Comparison of ENCODE assay signal across 21 cellular contexts in genomic region chr5:55278778-55279177, GRCh38. TPM values are rescaled to one million over a fixed set of nuclear protein-coding genes. Genes with fewer than 3 reads are reported as not detected.
DNase-seq lines count a peak whose midpoint lies in the region; ATAC-seq and TF ChIP-seq lines count a peak whose summit lies in the region.
"Had no signal": no experiment of that assay in that cellular context is flagged by ENCODE, and none has a peak within 500 bp of the region (broad histone marks: within the 10 kb centered on the region; RNA-seq: fewer than 3 reads in every experiment).

No MANE protein-coding gene starts in this region.

- no peak for ATAC-seq in naive thymus-derived CD4-positive, alpha-beta T cell
- ATAC-seq in gastrocnemius medialis, result no peak
- ATAC-seq: natural killer cell treated with Interleukin-12 subunit alpha and Interleukin-12 subunit beta and Interleukin-15 and Interleukin-18, amount 100 ng/mL, for 72 hours; Panc1; WTC11 had no signal

- peaks cover 20 to 73% (median 51%) of the 10 kb centered on the region in 5 donors for H3K36me3 Mint-ChIP-seq in naive thymus-derived CD4-positive, alpha-beta T cell

- H3K4me3 ChIP-seq in epithelial cell of proximal tubule (ENCODE audit: low read depth, low read length), result no peak overlapping the region
- H3K4me3 ChIP-seq in naive thymus-derived CD4-positive, alpha-beta T cell (ENCODE audit: low read length), result no peak overlapping the region
- no peak overlapping the region for H3K4me3 ChIP-seq in gastrocnemius medialis

- in situ Hi-C loops in gastrocnemius medialis (cut with MboI; ENCODE audit: low sequenced_read_pairs in 4 of 4), result loop anchor here in 2 of 4 donors (25.0 kb wide), 1 partner anchor 684 kb away; no protein-coding TSS in a partner anchor

- H3K27me3 Mint-ChIP-seq in naive thymus-derived CD4-positive, alpha-beta T cell, result no peaks in the 10 kb centered on the region
- H3K27me3 Mint-ChIP-seq: natural killer cell treated with Interleukin-12 subunit alpha and Interleukin-12 subunit beta and Interleukin-15 and Interleukin-18, amount 100 ng/mL, for 72 hours had no signal

- no peaks in the 10 kb centered on the region for H3K27me3 ChIP-seq in naive thymus-derived CD4-positive, alpha-beta T cell (ENCODE audit: control insufficient read depth in 2 of 2, insufficient read depth in 2 of 2, low read length in 2 of 2)
- no peaks in the 10 kb centered on the region for H3K27me3 ChIP-seq in gastrocnemius medialis

- H3K9me3 Mint-ChIP-seq in naive thymus-derived CD4-positive, alpha-beta T cell, result no peaks in the 10 kb centered on the region
- H3K9me3 Mint-ChIP-seq: activated T-helper 2 cell treated with anti-CD3 and anti-CD28 coated beads, Interferon-gamma antibody, Interleukin-2, Interleukin-4, amounts not matched to agents 10 μg/mL and 5 μg/mL and 100 μg/mL, durations not matched to agents 14 hours and 24 hours and 36 hours; CD14-positive monocyte; natural killer cell treated with Interleukin-12 subunit alpha and Interleukin-12 subunit beta and Interleukin-15 and Interleukin-18, amount 100 ng/mL, for 72 hours; WTC11 had no signal

- no peaks in the 10 kb centered on the region for H3K9me3 ChIP-seq in naive thymus-derived CD4-positive, alpha-beta T cell (ENCODE audit: control insufficient read depth in 2 of 3, low read length in 3 of 3)
- no peaks in the 10 kb centered on the region for H3K9me3 ChIP-seq in gastrocnemius medialis

- no peak for TF ChIP-seq POLR2A in gastrocnemius medialis (IDR thresholded peaks at IDR 0.05)

- no peak overlapping the region for H3K4me3 Mint-ChIP-seq in naive thymus-derived CD4-positive, alpha-beta T cell
- H3K4me3 Mint-ChIP-seq: CD14-positive monocyte; natural killer cell treated with Interleukin-12 subunit alpha and Interleukin-12 subunit beta and Interleukin-15 and Interleukin-18, amount 100 ng/mL, for 72 hours; WTC11 had no signal

- H3K27ac Mint-ChIP-seq in naive thymus-derived CD4-positive, alpha-beta T cell, result no peak overlapping the region
- H3K27ac Mint-ChIP-seq: activated T-helper 2 cell treated with anti-CD3 and anti-CD28 coated beads, Interferon-gamma antibody, Interleukin-2, Interleukin-4, amounts not matched to agents 10 μg/mL and 5 μg/mL and 100 μg/mL, durations not matched to agents 14 hours and 24 hours and 36 hours; CD14-positive monocyte; natural killer cell treated with Interleukin-12 subunit alpha and Interleukin-12 subunit beta and Interleukin-15 and Interleukin-18, amount 100 ng/mL, for 72 hours; WTC11 had no signal

- H3K27ac ChIP-seq in RWPE1 (no peak overlapping the region), gastrocnemius medialis (no peak overlapping the region)
- H3K27ac ChIP-seq in naive thymus-derived CD4-positive, alpha-beta T cell (ENCODE audit: low read depth, low read length), result no peak overlapping the region

- CTCF ChIA-PET in RWPE1 (lab: Yijun Ruan, JAX), result no interaction called here
- CTCF ChIA-PET in naive thymus-derived CD4-positive, alpha-beta T cell (lab: Charles Lee), result no interaction called here

- H3K36me3 ChIP-seq in naive thymus-derived CD4-positive, alpha-beta T cell (ENCODE audit: control insufficient read depth in 2 of 3, insufficient read depth in 3 of 3, low read length in 3 of 3), result peaks cover 9 to 69% (median 33%) of the 10 kb centered on the region in 3 experiments
- peaks cover 5 to 93% of the 10 kb centered on the region in 2 donors for H3K36me3 ChIP-seq in gastrocnemius medialis

- intact Hi-C loops in naive thymus-derived CD4-positive, alpha-beta T cell (cut with micrococcal nuclease), result loop anchor here in 1 of 2 donors (5.0 kb wide), 1 partner anchor 106 kb away; the partner anchor contains the start of gene CDC20B
- intact Hi-C loops in gastrocnemius medialis (cut with DNase I; ENCODE audit: low total_unique reads), result no loop called here

- POLR2A ChIA-PET in RWPE1 (lab: Yijun Ruan, JAX; ENCODE audit: low non-redundant PET), result no interaction called here
- POLR2A ChIA-PET in naive thymus-derived CD4-positive, alpha-beta T cell (lab: Charles Lee), result no interaction called here

- no peaks in the 10 kb centered on the region for H3K4me1 ChIP-seq in naive thymus-derived CD4-positive, alpha-beta T cell (ENCODE audit: control insufficient read depth in 2 of 2, insufficient read depth in 2 of 2, low read length in 2 of 2)
- H3K4me1 ChIP-seq in gastrocnemius medialis, result no peaks in the 10 kb centered on the region

- DNase-seq in ELR (ENCODE audit: low read depth) (peak; percentile 79), RWPE1 (ENCODE audit: low spot score) (peak; percentile 5), epithelial cell of proximal tubule (ENCODE audit: low read depth) (peak; percentile 13), renal cortical epithelial cell (ENCODE audit: low read depth) (peak; percentile 33), GF-D8 (lab: John Stamatoyannopoulos, UW) (no peak), gastrocnemius medialis (no peak)
- no peak for DNase-seq in naive thymus-derived CD4-positive, alpha-beta T cell
- DNase-seq in effector CD8-positive, alpha-beta T cell (lab: John Stamatoyannopoulos, UW), result no peak
- DNase-seq: dermis blood vessel endothelial cell, NCI-H2029, NCI-H748 treated with DMSO at 0.1 percent for 48 hours, retina, substantia nigra, SW 1271 had no signal

- TF ChIP-seq CTCF in RWPE1 (conservative IDR thresholded peaks at IDR 0.05; ENCODE audit: low read depth) (no peak), epithelial cell of proximal tubule (conservative IDR thresholded peaks at IDR 0.05; ENCODE audit: low read depth, low read length) (no peak), gastrocnemius medialis (IDR thresholded peaks at IDR 0.05 in 4 of 5, conservative IDR thresholded peaks at IDR 0.05 in 1 of 5) (no peak)

- H3K4me1 Mint-ChIP-seq in naive thymus-derived CD4-positive, alpha-beta T cell, result no peaks in the 10 kb centered on the region
- H3K4me1 Mint-ChIP-seq: CD14-positive monocyte, WTC11 had no signal

RNA-seq across cellular contexts. Expression of gene DHX29, which starts 28.7 kb away (rescaled TPM):
- total RNA-seq in epithelial cell of proximal tubule (17.1 and 22.9 TPM in 2 replicates), renal cortical epithelial cell (23.4 and 39.8 TPM in 2 replicates), gastrocnemius medialis (10 to 100 TPM; 33.1 to 44.6 (median 41.0) TPM)
- 10 to 100 TPM; 12.5 to 19.2 (median 15.9) TPM for total RNA-seq in naive thymus-derived CD4-positive, alpha-beta T cell
- polyA plus RNA-seq in naive thymus-derived CD4-positive, alpha-beta T cell, result 1 to 10 TPM; 5.8 to 9.5 TPM

RNA-seq across cellular contexts. Expression of gene MTREX, which starts 29.0 kb away (rescaled TPM):
- total RNA-seq in epithelial cell of proximal tubule (76.3 and 91.2 TPM in 2 replicates), renal cortical epithelial cell (138 and 161 TPM in 2 replicates), gastrocnemius medialis (100 to 1,000 TPM in 2 of 4 donors, 10 to 100 TPM in 2; 92.4 to 124 (median 109) TPM)
- total RNA-seq in naive thymus-derived CD4-positive, alpha-beta T cell, result 10 to 100 TPM; 64.0 to 83.7 (median 66.3) TPM
- 10 to 100 TPM; 29.6 to 35.7 TPM for polyA plus RNA-seq in naive thymus-derived CD4-positive, alpha-beta T cell

RNA-seq across cellular contexts. Expression of gene CCNO, which starts 45.4 kb away (rescaled TPM):
- total RNA-seq in epithelial cell of proximal tubule, result 1.8 and 3.0 TPM in 2 replicates
- total RNA-seq in renal cortical epithelial cell, result 2.7 and 3.3 TPM in 2 replicates
- total RNA-seq in naive thymus-derived CD4-positive, alpha-beta T cell, result not detected
- not detected for polyA plus RNA-seq in naive thymus-derived CD4-positive, alpha-beta T cell
- not detected for total RNA-seq in gastrocnemius medialis
- total RNA-seq: dermis blood vessel endothelial cell; fibroblast of lung; natural killer cell treated with Interleukin-12 subunit alpha and Interleukin-12 subunit beta and Interleukin-15 and Interleukin-18, amount 100 ng/mL, for 72 hours had no signal
- polyA plus RNA-seq: CD14-positive monocyte had no signal

RNA-seq across cellular contexts. Expression of gene MCIDAS, which starts 51.7 kb away (rescaled TPM):
- total RNA-seq in epithelial cell of proximal tubule (0.06 and 0.22 TPM in 2 replicates), renal cortical epithelial cell (0.20 TPM in 1 of 2 replicates, not detected in the other), gastrocnemius medialis (not detected)
- not detected for total RNA-seq in naive thymus-derived CD4-positive, alpha-beta T cell
- polyA plus RNA-seq in naive thymus-derived CD4-positive, alpha-beta T cell, result not detected
- total RNA-seq: activated T-helper 2 cell treated with anti-CD3 and anti-CD28 coated beads, Interferon-gamma antibody, Interleukin-2, Interleukin-4, amounts not matched to agents 10 μg/mL and 5 μg/mL and 100 μg/mL, durations not matched to agents 14 hours and 24 hours and 36 hours; dermis blood vessel endothelial cell; fibroblast of lung; lower leg skin; natural killer cell treated with Interleukin-12 subunit alpha and Interleukin-12 subunit beta and Interleukin-15 and Interleukin-18, amount 100 ng/mL, for 72 hours had no signal
- polyA plus RNA-seq: CD14-positive monocyte, fibroblast of lung had no signal

Comparison
In these comparisons a context has a peak if more than half of its experiments do, and no peak if none do; other contexts are left out.
1. DNase-seq: peak in ELR (single experiment), RWPE1 (single experiment), epithelial cell of proximal tubule (single experiment) and renal cortical epithelial cell (single experiment); none in naive thymus-derived CD4-positive, alpha-beta T cell (0 of 9), GF-D8 (single experiment), effector CD8-positive, alpha-beta T cell (single experiment) and gastrocnemius medialis (0 of 2).